1 cellular context compared by ENCODE assay signal in genomic region chr1:173863224-173864151, GRCh38.
A peak's percentile ranks its signal among the peaks of the same experiment; 100 is the strongest.
TF ChIP-seq lines count a peak whose summit lies in the region.

No MANE protein-coding gene starts in this region.

TF ChIP-seq in WTC11, 78 proteins besides CTCF, POLR2A, EP300 and RAD21 (continued from another document and continues in another):
- TF ChIP-seq E2F1 (CRISPR knock-in tag; IDR thresholded peaks at IDR 0.05) (no peak), GTF2I (CRISPR knock-in tag; conservative IDR thresholded peaks at IDR 0.05) (no peak), ZNF532 (CRISPR knock-in tag; IDR thresholded peaks at IDR 0.05; ENCODE audit: borderline replicate concordance) (peak; percentile 96), E2F5 (CRISPR knock-in tag; IDR thresholded peaks at IDR 0.05) (no peak), ZNF121 (CRISPR knock-in tag; IDR thresholded peaks at IDR 0.05) (no peak), SOX15 (CRISPR knock-in tag; IDR thresholded peaks at IDR 0.05) (no peak), ZNF671 (CRISPR knock-in tag; IDR thresholded peaks at IDR 0.05) (peak; percentile 97), MYBL2 (CRISPR knock-in tag; IDR thresholded peaks at IDR 0.05) (no peak), HMGA2 (CRISPR knock-in tag; IDR thresholded peaks at IDR 0.05) (no peak), ZNF219 (CRISPR knock-in tag; IDR thresholded peaks at IDR 0.05; ENCODE audit: borderline replicate concordance) (no peak), ZBTB43 (CRISPR knock-in tag; IDR thresholded peaks at IDR 0.05) (no peak), ATF6 (CRISPR knock-in tag; IDR thresholded peaks at IDR 0.05) (no peak), CREM (CRISPR knock-in tag; IDR thresholded peaks at IDR 0.05) (no peak), ZNF512 (CRISPR knock-in tag; IDR thresholded peaks at IDR 0.05; ENCODE audit: borderline replicate concordance) (no peak), AR (CRISPR knock-in tag; IDR thresholded peaks at IDR 0.05) (peak; percentile 86; the same call in 1 of the 2 replicates), SP1 (CRISPR knock-in tag; conservative IDR thresholded peaks at IDR 0.05) (no peak), ZBTB21 (CRISPR knock-in tag; IDR thresholded peaks at IDR 0.05; ENCODE audit: borderline replicate concordance) (no peak), MLX (CRISPR knock-in tag; IDR thresholded peaks at IDR 0.05) (no peak), ZNF425 (CRISPR knock-in tag; conservative IDR thresholded peaks at IDR 0.05) (peak; percentile 91), ESRRA (CRISPR knock-in tag; IDR thresholded peaks at IDR 0.05; ENCODE audit: borderline replicate concordance) (no peak), NFATC4 (CRISPR knock-in tag; IDR thresholded peaks at IDR 0.05) (peak; percentile 97), NFYB (CRISPR knock-in tag; conservative IDR thresholded peaks at IDR 0.05; ENCODE audit: low read depth) (no peak), ZNF263 (CRISPR knock-in tag; IDR thresholded peaks at IDR 0.05; ENCODE audit: low read depth) (no peak), CBFB (CRISPR knock-in tag; IDR thresholded peaks at IDR 0.05; ENCODE audit: low read depth) (no peak), ZNF423 (CRISPR knock-in tag; IDR thresholded peaks at IDR 0.05) (no peak), ARID4B (CRISPR knock-in tag; IDR thresholded peaks at IDR 0.05; ENCODE audit: borderline replicate concordance) (no peak), OVOL2 (CRISPR knock-in tag; IDR thresholded peaks at IDR 0.05; ENCODE audit: borderline replicate concordance) (no peak), IRF1 (CRISPR knock-in tag; IDR thresholded peaks at IDR 0.05) (no peak), PRRX2 (CRISPR knock-in tag; IDR thresholded peaks at IDR 0.05) (peak; percentile 95)
